Comparison of ENCODE assay signal across 8 cellular contexts in genomic region chr15:66504563-66505429, GRCh38. TPM values are rescaled to one million over a fixed set of nuclear protein-coding genes. Genes with fewer than 3 reads are reported as not detected.
A peak's percentile ranks its signal among the peaks of the same experiment; 100 is the strongest.
DNase-seq lines count a peak whose midpoint lies in the region; ATAC-seq and TF ChIP-seq lines count a peak whose summit lies in the region.

RPL4 (minus strand) TSS chr15:66504855; CDS start chr15:66504790, 65 bp downstream.
ZWILCH (plus strand) TSS chr15:66505326; CDS start chr15:66505339, 13 bp downstream.

- H3K27me3 ChIP-seq in dorsolateral prefrontal cortex (no peaks in the 10 kb centered on the region), liver (ENCODE audit: control insufficient read depth in 4 of 4, insufficient read depth in 4 of 4, low read length in 3 of 4) (no peaks in the 10 kb centered on the region)

- H3K4me1 ChIP-seq in liver (ENCODE audit: control insufficient read depth in 4 of 4, insufficient read depth in 4 of 4, low read length in 3 of 4): peaks cover 0 to 25% (median 21%) of the 10 kb centered on the region in 4 donors

- DNase-seq in AG20443 (ENCODE audit: low spot score) (peak; percentile 92), NCI-H526 treated with DMSO at 0.1 percent for 48 hours (lab: John Stamatoyannopoulos, UW) (peak; percentile 88), dorsolateral prefrontal cortex (peak; percentile 67 to 83 (median 74))
- peak; percentile 71 to 73 for DNase-seq in activated CD4-positive, alpha-beta T cell treated with anti-CD3 and anti-CD28 coated beads, Interleukin-2, amount 50 U/mL, for 4 hours
- peak; percentile 75 to 77 for DNase-seq in stimulated activated CD4-positive, alpha-beta T cell treated with anti-CD3 and anti-CD28 coated beads, Interleukin-4, amount 100 ng/mL, for 4 hours

- H3K4me3 ChIP-seq in dorsolateral prefrontal cortex (peak within 1 kb of the TSS; percentile 62 to 100 (median 92)), liver (ENCODE audit: low read depth in 1 of 3, low read length in 3 of 3) (peak within 1 kb of the TSS; percentile 83 to 100 (median 94))

- no peaks in the 10 kb centered on the region for H3K9me3 ChIP-seq in liver (ENCODE audit: control insufficient read depth in 4 of 4, low read length in 3 of 4)

- TF ChIP-seq CTCF in dorsolateral prefrontal cortex (IDR thresholded peaks at IDR 0.05 in 54 of 56, conservative IDR thresholded peaks at IDR 0.05 in 2 of 56; ENCODE audit: low read depth in 1 of 56, partially characterized antibody in 56 of 56): peak in 35 of 56 donors; percentile 4 to 54 (median 27)
- TF ChIP-seq CTCF in liver (IDR thresholded peaks at IDR 0.05; ENCODE audit: low read depth, low read length, missing input control): no peak

- TF ChIP-seq RAD21 in liver (IDR thresholded peaks at IDR 0.05): no peak

- WGBS in liver: under 1% methylated on average over 46 of the region's 46 CpGs

- ATAC-seq in GM19025 (IDR thresholded peaks at IDR 0.05; ENCODE audit: low read depth, unreplicated experiment) (peak; percentile 66), HG03342 (IDR thresholded peaks at IDR 0.05; ENCODE audit: unreplicated experiment) (peak; percentile 78)

- H3K9ac ChIP-seq in liver (ENCODE audit: low read depth in 1 of 2, low read length in 2 of 2): peak within 1 kb of the TSS; percentile 72 to 97

- peaks cover 7 to 34% (median 32%) of the 10 kb centered on the region in 4 donors for H3K36me3 ChIP-seq in liver (ENCODE audit: control insufficient read depth in 4 of 4, insufficient read depth in 3 of 4, low read depth in 1 of 4, low read length in 3 of 4)

- H3K27ac ChIP-seq in dorsolateral prefrontal cortex (peak within 1 kb of the TSS; percentile 6 to 98 (median 95)), liver (ENCODE audit: low read depth in 1 of 2, low read length in 2 of 2) (peak within 1 kb of the TSS; percentile 87 to 90)

- intact Hi-C loops in dorsolateral prefrontal cortex (cut with DNase I): loop anchor here (2.0 to 5.0 kb wide), 3 partner anchors 63 to 212 kb away; partner anchors contain the start of genes DIS3L (in 1 of the 2), LCTL (in 1 of the 2) and MAP2K1 (in 1 of the 2)

TF ChIP-seq in liver, 16 proteins besides CTCF, POLR2A, EP300 and RAD21:
- TF ChIP-seq GABPA (IDR thresholded peaks at IDR 0.05 in 1 of 2, conservative IDR thresholded peaks at IDR 0.05 in 1 of 2) (peak; percentile 93 to 96), FOXA2 (IDR thresholded peaks at IDR 0.05) (peak; percentile 72), FOXA1 (IDR thresholded peaks at IDR 0.05) (no peak), ZBTB33 (IDR thresholded peaks at IDR 0.05) (peak; percentile 99), JUND (IDR thresholded peaks at IDR 0.05) (peak in 1 of 2 donors; percentile 62), RXRA (IDR thresholded peaks at IDR 0.05) (peak; percentile 73 to 75), TAF1 (conservative IDR thresholded peaks at IDR 0.05) (peak; percentile 99), SP1 (IDR thresholded peaks at IDR 0.05) (peak; percentile 80), REST (IDR thresholded peaks at IDR 0.05) (peak; percentile 84), YY1 (IDR thresholded peaks at IDR 0.05) (peak; percentile 97), HNF4A (conservative IDR thresholded peaks at IDR 0.05) (peak; percentile 51 to 57), ATF3 (IDR thresholded peaks at IDR 0.05) (no peak), HNF4G (IDR thresholded peaks at IDR 0.05) (no peak), EGR1 (IDR thresholded peaks at IDR 0.05; ENCODE audit: low read depth in 2 of 2) (peak; percentile 4 to 30), NR2F2 (IDR thresholded peaks at IDR 0.05) (peak; percentile 99)
- TF ChIP-seq, protein P1, sequence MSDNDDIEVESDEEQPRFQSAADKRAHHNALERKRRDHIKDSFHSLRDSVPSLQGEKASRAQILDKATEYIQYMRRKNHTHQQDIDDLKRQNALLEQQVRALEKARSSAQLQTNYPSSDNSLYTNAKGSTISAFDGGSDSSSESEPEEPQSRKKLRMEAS (IDR thresholded peaks at IDR 0.05): no peak

RNA-seq across cellular contexts. Expression of gene RPL4, which starts in this region (rescaled TPM):
- total RNA-seq in dorsolateral prefrontal cortex (1,000 to 10,000 TPM in 1 of 120 experiments, 100 to 1,000 TPM in 119; 527 to 1,058 (median 732) TPM), liver (1,000 to 10,000 TPM; 1,530 to 1,638 TPM)
- polyA plus RNA-seq in liver: 1,000 to 10,000 TPM in 1 of 2 donors, 100 to 1,000 TPM in 1; 323 to 1,351 TPM

RNA-seq across cellular contexts. Expression of gene ZWILCH, which starts in this region (rescaled TPM):
- total RNA-seq in dorsolateral prefrontal cortex: 10 to 100 TPM in 15 of 120 experiments, 1 to 10 TPM in 105; 3.0 to 12.5 (median 6.8) TPM
- total RNA-seq in liver: 10 to 100 TPM in 1 of 2 donors, 1 to 10 TPM in 1; 3.5 to 11.3 TPM
- 1 to 10 TPM; 1.5 to 2.3 TPM for polyA plus RNA-seq in liver

Comparison
In these comparisons a context has a peak if more than half of its experiments do, and no peak if none do; other contexts are left out.
1. Peak in every context shown above with its lines: DNase-seq, ATAC-seq, H3K4me3 ChIP-seq and H3K27ac ChIP-seq.